8 cellular contexts compared by ENCODE assay signal in the genomic region with DNA sequence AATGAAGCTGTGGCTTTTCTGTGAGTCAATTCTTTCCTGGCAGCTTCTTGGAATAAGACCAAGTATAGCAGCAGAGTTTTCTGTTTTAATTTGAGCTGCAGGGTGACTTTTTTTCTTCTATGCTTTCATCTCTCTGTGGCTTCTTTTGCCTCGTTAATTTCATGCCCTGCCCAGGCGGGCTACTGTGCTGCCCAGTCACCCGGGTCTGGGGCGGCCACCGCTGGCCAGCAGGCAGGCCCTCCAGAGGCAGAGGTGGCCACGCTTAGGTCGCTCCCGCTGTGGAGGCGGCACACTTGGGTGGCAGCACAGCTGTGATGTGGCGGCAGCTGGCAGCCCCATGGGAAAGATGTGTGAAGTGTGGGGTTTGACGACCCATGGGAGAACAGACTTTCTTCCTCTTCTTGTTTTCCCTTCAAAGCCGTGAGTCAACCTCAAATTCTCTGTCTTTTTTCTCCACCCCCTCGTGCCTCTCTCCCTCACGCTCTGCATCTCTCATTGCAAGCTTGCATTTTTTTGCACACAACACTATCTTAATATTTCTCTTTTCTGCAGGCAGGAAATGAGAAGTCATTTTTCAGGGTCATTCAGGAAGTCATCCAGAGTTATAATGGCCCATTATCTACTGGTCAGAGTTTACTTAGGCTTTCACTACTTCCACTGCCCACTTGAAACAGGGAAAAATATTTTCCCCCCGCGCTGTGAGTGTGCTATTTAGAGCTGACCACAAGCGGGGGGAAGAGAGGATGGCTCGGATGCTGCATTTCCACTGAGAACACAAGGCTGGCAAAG.
A peak's percentile ranks its signal among the peaks of the same experiment; 100 is the strongest.
DNase-seq lines count a peak whose midpoint lies in the region; ATAC-seq and TF ChIP-seq lines count a peak whose summit lies in the region.

No MANE protein-coding gene starts in this region.

- no peak for TF ChIP-seq POLR2A in esophagus squamous epithelium (IDR thresholded peaks at IDR 0.05)

- no peak for TF ChIP-seq CTCF in AG04449 (IDR thresholded peaks at IDR 0.05; ENCODE audit: insufficient read depth, low read length, missing control alignments)
- no peak for TF ChIP-seq CTCF in RWPE2 (IDR thresholded peaks at IDR 0.05; ENCODE audit: poor library complexity, severe bottlenecking)
- no peak for TF ChIP-seq CTCF in esophagus squamous epithelium (IDR thresholded peaks at IDR 0.05)
- no peak for TF ChIP-seq CTCF in retinal pigment epithelial cell (conservative IDR thresholded peaks at IDR 0.05; ENCODE audit: low read depth, low read length)

- H3K27me3 ChIP-seq in RWPE2 (ENCODE audit: insufficient read depth, poor library complexity, severe bottlenecking) (no peaks in the 10 kb centered on the region), esophagus squamous epithelium (no peaks in the 10 kb centered on the region)

- POLR2A ChIA-PET in AG04449 (lab: Yijun Ruan, JAX): interaction anchor here (0.9 to 2.0 kb wide), 9 partner anchors 18 to 68 kb away, joined by 3 to 18 read pairs (median 3); a partner anchor contains a TSS

- CTCF ChIA-PET in AG04449 (lab: Yijun Ruan, JAX): interaction anchor here (0.7 to 1.8 kb wide), 11 partner anchors 7 to 313 kb away, joined by 3 to 12 read pairs (median 3); no protein-coding TSS in a partner anchor

- peaks cover 90% of the 10 kb centered on the region for H3K36me3 ChIP-seq in RWPE2 (ENCODE audit: low read depth)
- peaks cover 0 to 18% (median 0%) of the 10 kb centered on the region in 3 donors for H3K36me3 ChIP-seq in esophagus squamous epithelium

- H3K27ac ChIP-seq in RWPE2 (ENCODE audit: poor library complexity, severe bottlenecking) (peak overlapping the region; percentile 61), esophagus squamous epithelium (peak overlapping the region; percentile 67 to 89 (median 82))

- no peaks in the 10 kb centered on the region for H3K9me3 ChIP-seq in RWPE2 (ENCODE audit: severe bottlenecking)
- no peaks in the 10 kb centered on the region for H3K9me3 ChIP-seq in esophagus squamous epithelium

- peak overlapping the region; percentile 49 for H3K4me3 ChIP-seq in AG04449 (ENCODE audit: low read depth, low read length)
- H3K4me3 ChIP-seq in RWPE2 (ENCODE audit: severe bottlenecking): no peak overlapping the region
- peak overlapping the region in 1 of 4 donors; percentile 56 for H3K4me3 ChIP-seq in esophagus squamous epithelium
- peak overlapping the region; percentile 34 for H3K4me3 ChIP-seq in retinal pigment epithelial cell (ENCODE audit: low read length)

- intact Hi-C loops in esophagus squamous epithelium (cut with DNase I): no loop called here

- DNase-seq in AG04449 (ENCODE audit: low read depth, low spot score) (peak; percentile 40), RWPE2 (ENCODE audit: low spot score) (no peak), esophagus squamous epithelium (lab: John Stamatoyannopoulos, UW) (no peak), retinal pigment epithelial cell (ENCODE audit: low read depth) (peak; percentile 77), NCI-H345 (lab: John Stamatoyannopoulos, UW) (no peak), cortex of kidney (lab: John Stamatoyannopoulos, UW) (no peak)

- peaks cover 34% of the 10 kb centered on the region for H3K4me1 ChIP-seq in RWPE2 (ENCODE audit: insufficient read depth, poor library complexity, severe bottlenecking)
- peaks cover 17 to 66% (median 42%) of the 10 kb centered on the region in 3 donors for H3K4me1 ChIP-seq in esophagus squamous epithelium

- 18 to 23% methylated on average over 16 to 17 of the region's 18 CpGs for WGBS in esophagus squamous epithelium, 2 donors

- ATAC-seq in GM18508 (IDR thresholded peaks at IDR 0.05; ENCODE audit: insufficient read depth, unreplicated experiment) (peak; percentile 58), HG02938 (IDR thresholded peaks at IDR 0.05; ENCODE audit: unreplicated experiment) (peak; percentile 46), RWPE2 (ENCODE audit: low read depth) (peak; percentile 17; the same call in 2 of the 3 replicates)

Comparison
In these comparisons a context has a peak if more than half of its experiments do, and no peak if none do; other contexts are left out.
1. DNase-seq: peak in AG04449 (single experiment) and retinal pigment epithelial cell (single experiment); none in RWPE2 (single experiment), esophagus squamous epithelium (single experiment), NCI-H345 (single experiment) and cortex of kidney (single experiment).
2. Peak in every context shown above with its lines, with median percentiles within 50 percentile points of each other: ATAC-seq.